Comparison of ENCODE assay signal across 1 cellular context in genomic region chr2:43221660-43222471, GRCh38.
TF ChIP-seq lines count a peak whose summit lies in the region.

No MANE protein-coding gene starts in this region.

TF ChIP-seq in K562, 482 proteins besides CTCF, POLR2A, EP300 and RAD21 (continued from another document):
- TF ChIP-seq, protein P1, sequence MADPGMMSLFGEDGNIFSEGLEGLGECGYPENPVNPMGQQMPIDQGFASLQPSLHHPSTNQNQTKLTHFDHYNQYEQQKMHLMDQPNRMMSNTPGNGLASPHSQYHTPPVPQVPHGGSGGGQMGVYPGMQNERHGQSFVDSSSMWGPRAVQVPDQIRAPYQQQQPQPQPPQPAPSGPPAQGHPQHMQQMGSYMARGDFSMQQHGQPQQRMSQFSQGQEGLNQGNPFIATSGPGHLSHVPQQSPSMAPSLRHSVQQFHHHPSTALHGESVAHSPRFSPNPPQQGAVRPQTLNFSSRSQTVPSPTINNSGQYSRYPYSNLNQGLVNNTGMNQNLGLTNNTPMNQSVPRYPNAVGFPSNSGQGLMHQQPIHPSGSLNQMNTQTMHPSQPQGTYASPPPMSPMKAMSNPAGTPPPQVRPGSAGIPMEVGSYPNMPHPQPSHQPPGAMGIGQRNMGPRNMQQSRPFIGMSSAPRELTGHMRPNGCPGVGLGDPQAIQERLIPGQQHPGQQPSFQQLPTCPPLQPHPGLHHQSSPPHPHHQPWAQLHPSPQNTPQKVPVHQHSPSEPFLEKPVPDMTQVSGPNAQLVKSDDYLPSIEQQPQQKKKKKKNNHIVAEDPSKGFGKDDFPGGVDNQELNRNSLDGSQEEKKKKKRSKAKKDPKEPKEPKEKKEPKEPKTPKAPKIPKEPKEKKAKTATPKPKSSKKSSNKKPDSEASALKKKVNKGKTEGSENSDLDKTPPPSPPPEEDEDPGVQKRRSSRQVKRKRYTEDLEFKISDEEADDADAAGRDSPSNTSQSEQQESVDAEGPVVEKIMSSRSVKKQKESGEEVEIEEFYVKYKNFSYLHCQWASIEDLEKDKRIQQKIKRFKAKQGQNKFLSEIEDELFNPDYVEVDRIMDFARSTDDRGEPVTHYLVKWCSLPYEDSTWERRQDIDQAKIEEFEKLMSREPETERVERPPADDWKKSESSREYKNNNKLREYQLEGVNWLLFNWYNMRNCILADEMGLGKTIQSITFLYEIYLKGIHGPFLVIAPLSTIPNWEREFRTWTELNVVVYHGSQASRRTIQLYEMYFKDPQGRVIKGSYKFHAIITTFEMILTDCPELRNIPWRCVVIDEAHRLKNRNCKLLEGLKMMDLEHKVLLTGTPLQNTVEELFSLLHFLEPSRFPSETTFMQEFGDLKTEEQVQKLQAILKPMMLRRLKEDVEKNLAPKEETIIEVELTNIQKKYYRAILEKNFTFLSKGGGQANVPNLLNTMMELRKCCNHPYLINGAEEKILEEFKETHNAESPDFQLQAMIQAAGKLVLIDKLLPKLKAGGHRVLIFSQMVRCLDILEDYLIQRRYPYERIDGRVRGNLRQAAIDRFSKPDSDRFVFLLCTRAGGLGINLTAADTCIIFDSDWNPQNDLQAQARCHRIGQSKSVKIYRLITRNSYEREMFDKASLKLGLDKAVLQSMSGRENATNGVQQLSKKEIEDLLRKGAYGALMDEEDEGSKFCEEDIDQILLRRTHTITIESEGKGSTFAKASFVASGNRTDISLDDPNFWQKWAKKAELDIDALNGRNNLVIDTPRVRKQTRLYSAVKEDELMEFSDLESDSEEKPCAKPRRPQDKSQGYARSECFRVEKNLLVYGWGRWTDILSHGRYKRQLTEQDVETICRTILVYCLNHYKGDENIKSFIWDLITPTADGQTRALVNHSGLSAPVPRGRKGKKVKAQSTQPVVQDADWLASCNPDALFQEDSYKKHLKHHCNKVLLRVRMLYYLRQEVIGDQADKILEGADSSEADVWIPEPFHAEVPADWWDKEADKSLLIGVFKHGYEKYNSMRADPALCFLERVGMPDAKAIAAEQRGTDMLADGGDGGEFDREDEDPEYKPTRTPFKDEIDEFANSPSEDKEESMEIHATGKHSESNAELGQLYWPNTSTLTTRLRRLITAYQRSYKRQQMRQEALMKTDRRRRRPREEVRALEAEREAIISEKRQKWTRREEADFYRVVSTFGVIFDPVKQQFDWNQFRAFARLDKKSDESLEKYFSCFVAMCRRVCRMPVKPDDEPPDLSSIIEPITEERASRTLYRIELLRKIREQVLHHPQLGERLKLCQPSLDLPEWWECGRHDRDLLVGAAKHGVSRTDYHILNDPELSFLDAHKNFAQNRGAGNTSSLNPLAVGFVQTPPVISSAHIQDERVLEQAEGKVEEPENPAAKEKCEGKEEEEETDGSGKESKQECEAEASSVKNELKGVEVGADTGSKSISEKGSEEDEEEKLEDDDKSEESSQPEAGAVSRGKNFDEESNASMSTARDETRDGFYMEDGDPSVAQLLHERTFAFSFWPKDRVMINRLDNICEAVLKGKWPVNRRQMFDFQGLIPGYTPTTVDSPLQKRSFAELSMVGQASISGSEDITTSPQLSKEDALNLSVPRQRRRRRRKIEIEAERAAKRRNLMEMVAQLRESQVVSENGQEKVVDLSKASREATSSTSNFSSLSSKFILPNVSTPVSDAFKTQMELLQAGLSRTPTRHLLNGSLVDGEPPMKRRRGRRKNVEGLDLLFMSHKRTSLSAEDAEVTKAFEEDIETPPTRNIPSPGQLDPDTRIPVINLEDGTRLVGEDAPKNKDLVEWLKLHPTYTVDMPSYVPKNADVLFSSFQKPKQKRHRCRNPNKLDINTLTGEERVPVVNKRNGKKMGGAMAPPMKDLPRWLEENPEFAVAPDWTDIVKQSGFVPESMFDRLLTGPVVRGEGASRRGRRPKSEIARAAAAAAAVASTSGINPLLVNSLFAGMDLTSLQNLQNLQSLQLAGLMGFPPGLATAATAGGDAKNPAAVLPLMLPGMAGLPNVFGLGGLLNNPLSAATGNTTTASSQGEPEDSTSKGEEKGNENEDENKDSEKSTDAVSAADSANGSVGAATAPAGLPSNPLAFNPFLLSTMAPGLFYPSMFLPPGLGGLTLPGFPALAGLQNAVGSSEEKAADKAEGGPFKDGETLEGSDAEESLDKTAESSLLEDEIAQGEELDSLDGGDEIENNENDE (IDR thresholded peaks at IDR 0.05; ENCODE audit: low read depth, low read length) = peak; percentile 64
- no peak for TF ChIP-seq HIVEP1 (CRISPR knock-in tag; IDR thresholded peaks at IDR 0.05)
- TF ChIP-seq, protein P2, sequence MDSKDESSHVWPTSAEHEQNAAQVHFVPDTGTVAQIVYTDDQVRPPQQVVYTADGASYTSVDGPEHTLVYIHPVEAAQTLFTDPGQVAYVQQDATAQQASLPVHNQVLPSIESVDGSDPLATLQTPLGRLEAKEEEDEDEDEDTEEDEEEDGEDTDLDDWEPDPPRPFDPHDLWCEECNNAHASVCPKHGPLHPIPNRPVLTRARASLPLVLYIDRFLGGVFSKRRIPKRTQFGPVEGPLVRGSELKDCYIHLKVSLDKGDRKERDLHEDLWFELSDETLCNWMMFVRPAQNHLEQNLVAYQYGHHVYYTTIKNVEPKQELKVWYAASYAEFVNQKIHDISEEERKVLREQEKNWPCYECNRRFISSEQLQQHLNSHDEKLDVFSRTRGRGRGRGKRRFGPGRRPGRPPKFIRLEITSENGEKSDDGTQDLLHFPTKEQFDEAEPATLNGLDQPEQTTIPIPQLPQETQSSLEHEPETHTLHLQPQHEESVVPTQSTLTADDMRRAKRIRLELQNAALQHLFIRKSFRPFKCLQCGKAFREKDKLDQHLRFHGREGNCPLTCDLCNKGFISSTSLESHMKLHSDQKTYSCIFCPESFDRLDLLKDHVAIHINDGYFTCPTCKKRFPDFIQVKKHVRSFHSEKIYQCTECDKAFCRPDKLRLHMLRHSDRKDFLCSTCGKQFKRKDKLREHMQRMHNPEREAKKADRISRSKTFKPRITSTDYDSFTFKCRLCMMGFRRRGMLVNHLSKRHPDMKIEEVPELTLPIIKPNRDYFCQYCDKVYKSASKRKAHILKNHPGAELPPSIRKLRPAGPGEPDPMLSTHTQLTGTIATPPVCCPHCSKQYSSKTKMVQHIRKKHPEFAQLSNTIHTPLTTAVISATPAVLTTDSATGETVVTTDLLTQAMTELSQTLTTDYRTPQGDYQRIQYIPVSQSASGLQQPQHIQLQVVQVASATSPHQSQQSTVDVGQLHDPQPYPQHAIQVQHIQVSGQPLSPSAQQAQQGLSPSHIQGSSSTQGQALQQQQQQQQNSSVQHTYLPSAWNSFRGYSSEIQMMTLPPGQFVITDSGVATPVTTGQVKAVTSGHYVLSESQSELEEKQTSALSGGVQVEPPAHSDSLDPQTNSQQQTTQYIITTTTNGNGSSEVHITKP (IDR thresholded peaks at IDR 0.05; ENCODE audit: partially characterized antibody) = peak; percentile 64
- no peak for TF ChIP-seq ZNF695 (CRISPR knock-in tag; IDR thresholded peaks at IDR 0.05)
- no peak for TF ChIP-seq ZNF197 (CRISPR knock-in tag; IDR thresholded peaks at IDR 0.05; ENCODE audit: low read depth)
- no peak for TF ChIP-seq GTF2A2 (tag; IDR thresholded peaks at IDR 0.05)
- TF ChIP-seq EWSR1 (IDR thresholded peaks at IDR 0.05; ENCODE audit: borderline replicate concordance, low read depth, partially characterized antibody) = no peak
- 0 out of 2 replicates have a peak, but pooled peaks have one; percentile 21 for TF ChIP-seq TEAD4 (IDR thresholded peaks at IDR 0.05; ENCODE audit: low read length)
- TF ChIP-seq TEAD4 (CRISPR knock-in tag; IDR thresholded peaks at IDR 0.05; ENCODE audit: borderline replicate concordance) = no peak
- TF ChIP-seq, protein P3, sequence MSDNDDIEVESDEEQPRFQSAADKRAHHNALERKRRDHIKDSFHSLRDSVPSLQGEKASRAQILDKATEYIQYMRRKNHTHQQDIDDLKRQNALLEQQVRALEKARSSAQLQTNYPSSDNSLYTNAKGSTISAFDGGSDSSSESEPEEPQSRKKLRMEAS (CRISPR knock-in tag; IDR thresholded peaks at IDR 0.05) = no peak
- 0 out of 2 replicates have a peak, but pooled peaks have one; percentile 45 for TF ChIP-seq KAT7 (CRISPR knock-in tag; IDR thresholded peaks at IDR 0.05; ENCODE audit: borderline replicate concordance)
- peak; percentile 58; the same call in 1 of the 2 replicates for TF ChIP-seq SMARCE1 (IDR thresholded peaks at IDR 0.05)
- TF ChIP-seq KLF16 (IDR thresholded peaks at IDR 0.05) = peak; percentile 26; the same call in 1 of the 2 replicates
